Comparison of ENCODE assay signal across 11 cellular contexts in genomic region chr17:75970011-75970523, GRCh38. TPM values are rescaled to one million over a fixed set of nuclear protein-coding genes. Genes with fewer than 3 reads are reported as not detected.
DNase-seq lines count a peak whose midpoint lies in the region; ATAC-seq and TF ChIP-seq lines count a peak whose summit lies in the region.
"Had no signal": no experiment of that assay in that cellular context is flagged by ENCODE, and none has a peak within 500 bp of the region (broad histone marks: within the 10 kb centered on the region; RNA-seq: fewer than 3 reads in every experiment).

No MANE protein-coding gene starts in this region.

- peaks cover 7% of the 10 kb centered on the region for H3K36me3 ChIP-seq in right atrium auricular region
- peaks cover 0 to 50% (median 0%) of the 10 kb centered on the region in 4 donors for H3K36me3 ChIP-seq in upper lobe of left lung
- H3K36me3 ChIP-seq in transverse colon = peaks cover 0 to 10% (median 3%) of the 10 kb centered on the region in 4 donors

- H3K9me3 ChIP-seq in right atrium auricular region (no peaks in the 10 kb centered on the region), upper lobe of left lung (no peaks in the 10 kb centered on the region), transverse colon (no peaks in the 10 kb centered on the region)

- intact Hi-C loops in left cardiac atrium (cut with DNase I) = no loop called here
- intact Hi-C loops in transverse colon (cut with DNase I; ENCODE audit: low total_unique reads) = no loop called here

- TF ChIP-seq CTCF in right atrium auricular region (IDR thresholded peaks at IDR 0.05) = no peak
- no peak for TF ChIP-seq CTCF in foreskin fibroblast (IDR thresholded peaks at IDR 0.05; ENCODE audit: low read depth, low read length)
- no peak for TF ChIP-seq CTCF in upper lobe of left lung (IDR thresholded peaks at IDR 0.05)
- no peak for TF ChIP-seq CTCF in transverse colon (IDR thresholded peaks at IDR 0.05)

- in situ Hi-C loops in transverse colon (cut with MboI; ENCODE audit: low pct_ligation_motif_present in 1 of 4, low pct_unique_long_range_greater_than_20kb in 1 of 4, low sequenced_read_pairs in 3 of 4) = no loop called here

- H3K27me3 ChIP-seq in right atrium auricular region (no peaks in the 10 kb centered on the region), upper lobe of left lung (no peaks in the 10 kb centered on the region), transverse colon (no peaks in the 10 kb centered on the region)

- no peak for TF ChIP-seq EP300 in upper lobe of left lung (IDR thresholded peaks at IDR 0.05)
- TF ChIP-seq EP300 in transverse colon (IDR thresholded peaks at IDR 0.05; ENCODE audit: low read depth) = no peak

- H3K27ac ChIP-seq in right atrium auricular region (peak overlapping the region in 1 of 2 donors; percentile 31), upper lobe of left lung (peak overlapping the region; percentile 59 to 77 (median 70)), transverse colon (peak overlapping the region in 1 of 4 donors; percentile 35)

- no peak for TF ChIP-seq POLR2A in upper lobe of left lung (IDR thresholded peaks at IDR 0.05)
- no peak for TF ChIP-seq POLR2A in transverse colon (IDR thresholded peaks at IDR 0.05)

- H3K4me3 ChIP-seq in right atrium auricular region (no peak overlapping the region), foreskin fibroblast (ENCODE audit: low read depth in 1 of 2, low read length in 2 of 2) (no peak overlapping the region), upper lobe of left lung (no peak overlapping the region), transverse colon (no peak overlapping the region)

- WGBS in upper lobe of left lung, 2 donors = 33 to 53% methylated on average over 4 of the region's 4 CpGs
- WGBS in transverse colon (ENCODE audit: low coverage in 1 of 2), 2 donors = 69 to 80% methylated on average over 1 to 4 of the region's 4 CpGs

- DNase-seq in left cardiac atrium (no peak), right atrium auricular region (ENCODE audit: low spot score) (no peak), SKM-1 (lab: John Stamatoyannopoulos, UW; ENCODE audit: unreplicated experiment) (peak; percentile 23), foreskin fibroblast (peak; percentile 61 to 86), upper lobe of left lung (peak in 1 of 2 donors; percentile 35), NCI-H128 (lab: John Stamatoyannopoulos, UW; ENCODE audit: unreplicated experiment) (no peak), transverse colon (no peak), putamen (ENCODE audit: low spot score) (no peak)
- DNase-seq: ACHN; NCI-H1694; stimulated activated CD4-positive, alpha-beta T cell treated with anti-CD3 and anti-CD28 coated beads, Interleukin-4, amount 100 ng/mL, for 24 hours had no signal

- ATAC-seq in left cardiac atrium (peak; percentile 27 to 37), upper lobe of left lung (ENCODE audit: low FRiP score in 2 of 2) (peak in 1 of 2 donors; percentile 32)

- peaks cover 0 to 4% of the 10 kb centered on the region in 2 donors for H3K4me1 ChIP-seq in right atrium auricular region
- H3K4me1 ChIP-seq in upper lobe of left lung = peaks cover 0 to 18% (median 13%) of the 10 kb centered on the region in 4 donors
- H3K4me1 ChIP-seq in transverse colon = peaks cover 0 to 9% (median under 1%) of the 10 kb centered on the region in 4 donors

RNA-seq across cellular contexts. Expression of gene ACOX1, which starts 8.9 kb away (rescaled TPM):
- total RNA-seq in left cardiac atrium (10 to 100 TPM; 57.8 to 62.0 TPM), right atrium auricular region (10 to 100 TPM; 49.6 to 67.4 TPM), upper lobe of left lung (10 to 100 TPM; 33.2 to 84.2 (median 57.4) TPM), transverse colon (100 to 1,000 TPM in 3 of 4 donors, 10 to 100 TPM in 1; 37.0 to 254 (median 212) TPM)

RNA-seq across cellular contexts. Expression of gene TEN1, which starts 9.0 kb away (rescaled TPM):
- total RNA-seq in left cardiac atrium (10 to 100 TPM; 10.2 to 12.2 TPM), right atrium auricular region (10 to 100 TPM in 1 of 2 donors, 1 to 10 TPM in 1; 8.8 to 14.0 TPM), upper lobe of left lung (10 to 100 TPM in 5 of 6 donors, not detected in 1; 13.6 to 29.3 (median 17.0) TPM), transverse colon (100 to 1,000 TPM in 1 of 4 donors, 10 to 100 TPM in 3; 18.7 to 137 (median 20.7) TPM)

RNA-seq across cellular contexts. Expression of gene FBF1, which starts 29.2 kb away (rescaled TPM):
- total RNA-seq in left cardiac atrium (1 to 10 TPM; 3.0 to 4.7 TPM), right atrium auricular region (1 to 10 TPM; 3.8 to 6.3 TPM), upper lobe of left lung (10 to 100 TPM in 4 of 6 donors, 1 to 10 TPM in 2; 9.3 to 66.0 (median 14.3) TPM), transverse colon (10 to 100 TPM in 2 of 4 donors, 1 to 10 TPM in 2; 2.9 to 29.9 (median 7.9) TPM)

RNA-seq across cellular contexts. Expression of gene CDK3, which starts 30.6 kb away (rescaled TPM):
- total RNA-seq in left cardiac atrium = 1 to 10 TPM; 3.5 to 3.9 TPM
- total RNA-seq in right atrium auricular region = 1 to 10 TPM in 1 of 2 donors, not detected in 1; 2.0 TPM
- 10 to 100 TPM in 1 of 6 donors, 1 to 10 TPM in 5; 3.0 to 15.7 (median 7.0) TPM for total RNA-seq in upper lobe of left lung
- 10 to 100 TPM in 2 of 4 donors, 1 to 10 TPM in 1, not detected in 1; 5.4 to 24.6 (median 16.9) TPM for total RNA-seq in transverse colon

RNA-seq across cellular contexts. Expression of gene EVPL, which starts 57.0 kb away (rescaled TPM):
- under 1 TPM; 0.29 to 0.39 TPM for total RNA-seq in left cardiac atrium
- under 1 TPM; 0.30 to 0.71 TPM for total RNA-seq in right atrium auricular region
- 100 to 1,000 TPM in 1 of 6 donors, 10 to 100 TPM in 5; 47.5 to 142 (median 63.4) TPM for total RNA-seq in upper lobe of left lung
- 10 to 100 TPM; 17.1 to 23.7 (median 20.6) TPM for total RNA-seq in transverse colon

Comparison
In these comparisons a context has a peak if more than half of its experiments do, and no peak if none do; other contexts are left out.
1. DNase-seq: peak in SKM-1 (single experiment) and foreskin fibroblast (2 of 2); none in left cardiac atrium (single experiment), right atrium auricular region (single experiment), NCI-H128 (single experiment), transverse colon (single experiment) and putamen (single experiment).